2 cellular contexts compared by ENCODE assay signal in the genomic region with DNA sequence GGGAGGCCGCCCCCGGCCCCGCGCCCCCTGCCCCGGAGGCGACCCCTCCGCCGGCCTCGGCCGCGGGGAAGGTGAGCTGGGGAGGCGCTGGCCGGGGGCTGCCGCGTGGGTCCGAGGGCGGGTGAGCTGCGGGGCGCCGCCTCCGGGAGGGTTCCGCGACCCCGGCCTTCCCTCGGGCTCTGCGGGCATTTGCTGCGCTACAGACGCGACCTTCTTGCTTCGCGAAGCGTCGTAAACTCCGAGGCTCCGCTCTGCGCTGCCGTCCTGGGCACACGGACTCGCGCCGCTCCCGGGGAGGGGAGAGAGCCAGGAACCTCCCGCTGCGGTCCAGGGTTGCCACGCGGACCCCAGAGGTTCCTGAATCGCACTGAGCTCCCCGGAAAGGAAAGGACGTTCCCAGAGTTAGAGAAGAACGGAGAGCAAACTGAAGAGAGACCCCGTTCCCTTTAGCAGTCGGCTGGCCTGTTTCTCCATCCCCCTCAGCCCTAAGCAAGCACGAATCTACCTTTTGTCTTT.
TF ChIP-seq lines count a peak whose summit lies in the region.

No MANE protein-coding gene starts in this region.

TF ChIP-seq in K562, 482 proteins besides CTCF, POLR2A, EP300 and RAD21 (continues in another document):
- TF ChIP-seq, protein P1, sequence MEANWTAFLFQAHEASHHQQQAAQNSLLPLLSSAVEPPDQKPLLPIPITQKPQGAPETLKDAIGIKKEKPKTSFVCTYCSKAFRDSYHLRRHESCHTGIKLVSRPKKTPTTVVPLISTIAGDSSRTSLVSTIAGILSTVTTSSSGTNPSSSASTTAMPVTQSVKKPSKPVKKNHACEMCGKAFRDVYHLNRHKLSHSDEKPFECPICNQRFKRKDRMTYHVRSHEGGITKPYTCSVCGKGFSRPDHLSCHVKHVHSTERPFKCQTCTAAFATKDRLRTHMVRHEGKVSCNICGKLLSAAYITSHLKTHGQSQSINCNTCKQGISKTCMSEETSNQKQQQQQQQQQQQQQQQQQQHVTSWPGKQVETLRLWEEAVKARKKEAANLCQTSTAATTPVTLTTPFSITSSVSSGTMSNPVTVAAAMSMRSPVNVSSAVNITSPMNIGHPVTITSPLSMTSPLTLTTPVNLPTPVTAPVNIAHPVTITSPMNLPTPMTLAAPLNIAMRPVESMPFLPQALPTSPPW (CRISPR knock-in tag; IDR thresholded peaks at IDR 0.05): peak; percentile 62; the same call in 1 of the 2 replicates
- TF ChIP-seq, protein P2, sequence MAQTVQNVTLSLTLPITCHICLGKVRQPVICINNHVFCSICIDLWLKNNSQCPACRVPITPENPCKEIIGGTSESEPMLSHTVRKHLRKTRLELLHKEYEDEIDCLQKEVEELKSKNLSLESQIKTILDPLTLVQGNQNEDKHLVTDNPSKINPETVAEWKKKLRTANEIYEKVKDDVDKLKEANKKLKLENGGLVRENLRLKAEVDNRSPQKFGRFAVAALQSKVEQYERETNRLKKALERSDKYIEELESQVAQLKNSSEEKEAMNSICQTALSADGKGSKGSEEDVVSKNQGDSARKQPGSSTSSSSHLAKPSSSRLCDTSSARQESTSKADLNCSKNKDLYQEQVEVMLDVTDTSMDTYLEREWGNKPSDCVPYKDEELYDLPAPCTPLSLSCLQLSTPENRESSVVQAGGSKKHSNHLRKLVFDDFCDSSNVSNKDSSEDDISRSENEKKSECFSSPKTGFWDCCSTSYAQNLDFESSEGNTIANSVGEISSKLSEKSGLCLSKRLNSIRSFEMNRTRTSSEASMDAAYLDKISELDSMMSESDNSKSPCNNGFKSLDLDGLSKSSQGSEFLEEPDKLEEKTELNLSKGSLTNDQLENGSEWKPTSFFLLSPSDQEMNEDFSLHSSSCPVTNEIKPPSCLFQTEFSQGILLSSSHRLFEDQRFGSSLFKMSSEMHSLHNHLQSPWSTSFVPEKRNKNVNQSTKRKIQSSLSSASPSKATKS (CRISPR knock-in tag; IDR thresholded peaks at IDR 0.05): no peak
- TF ChIP-seq MED1 (CRISPR knock-in tag; IDR thresholded peaks at IDR 0.05; ENCODE audit: borderline replicate concordance) (0 out of 2 replicates have a peak, but pooled peaks have one; percentile 62), SMAD4 (CRISPR knock-in tag; conservative IDR thresholded peaks at IDR 0.05) (no peak), HNRNPLL (IDR thresholded peaks at IDR 0.05; ENCODE audit: low read depth, low read length, poor library complexity, severe bottlenecking) (peak; percentile 21), KDM2B (CRISPR knock-in tag; IDR thresholded peaks at IDR 0.05) (peak; percentile 40; the same call in 1 of the 2 replicates), NR2C2 (CRISPR knock-in tag; IDR thresholded peaks at IDR 0.05) (no peak), NR2C2 (tag; IDR thresholded peaks at IDR 0.05) (peak; percentile 91), GTF2E2 (tag; IDR thresholded peaks at IDR 0.05) (peak; percentile 80; the same call in 1 of the 2 replicates), FOSL1 (tag; conservative IDR thresholded peaks at IDR 0.05) (peak; percentile 39), RBM14 (IDR thresholded peaks at IDR 0.05; ENCODE audit: borderline replicate concordance, insufficient read depth, low read depth, low read length) (no peak)
- TF ChIP-seq, protein P3, sequence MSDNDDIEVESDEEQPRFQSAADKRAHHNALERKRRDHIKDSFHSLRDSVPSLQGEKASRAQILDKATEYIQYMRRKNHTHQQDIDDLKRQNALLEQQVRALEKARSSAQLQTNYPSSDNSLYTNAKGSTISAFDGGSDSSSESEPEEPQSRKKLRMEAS (CRISPR knock-in tag; IDR thresholded peaks at IDR 0.05): 0 out of 2 replicates have a peak, but pooled peaks have one; percentile 5
- TF ChIP-seq, protein P4, sequence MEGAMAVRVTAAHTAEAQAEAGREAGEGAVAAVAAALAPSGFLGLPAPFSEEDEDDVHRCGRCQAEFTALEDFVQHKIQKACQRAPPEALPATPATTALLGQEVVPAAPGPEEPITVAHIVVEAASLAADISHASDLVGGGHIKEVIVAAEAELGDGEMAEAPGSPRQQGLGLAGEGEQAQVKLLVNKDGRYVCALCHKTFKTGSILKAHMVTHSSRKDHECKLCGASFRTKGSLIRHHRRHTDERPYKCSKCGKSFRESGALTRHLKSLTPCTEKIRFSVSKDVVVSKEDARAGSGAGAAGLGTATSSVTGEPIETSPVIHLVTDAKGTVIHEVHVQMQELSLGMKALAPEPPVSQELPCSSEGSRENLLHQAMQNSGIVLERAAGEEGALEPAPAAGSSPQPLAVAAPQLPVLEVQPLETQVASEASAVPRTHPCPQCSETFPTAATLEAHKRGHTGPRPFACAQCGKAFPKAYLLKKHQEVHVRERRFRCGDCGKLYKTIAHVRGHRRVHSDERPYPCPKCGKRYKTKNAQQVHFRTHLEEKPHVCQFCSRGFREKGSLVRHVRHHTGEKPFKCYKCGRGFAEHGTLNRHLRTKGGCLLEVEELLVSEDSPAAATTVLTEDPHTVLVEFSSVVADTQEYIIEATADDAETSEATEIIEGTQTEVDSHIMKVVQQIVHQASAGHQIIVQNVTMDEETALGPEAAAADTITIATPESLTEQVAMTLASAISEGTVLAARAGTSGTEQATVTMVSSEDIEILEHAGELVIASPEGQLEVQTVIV (CRISPR knock-in tag; IDR thresholded peaks at IDR 0.05; ENCODE audit: borderline replicate concordance): peak; percentile 17; the same call in 1 of the 2 replicates
- TF ChIP-seq, protein P5, sequence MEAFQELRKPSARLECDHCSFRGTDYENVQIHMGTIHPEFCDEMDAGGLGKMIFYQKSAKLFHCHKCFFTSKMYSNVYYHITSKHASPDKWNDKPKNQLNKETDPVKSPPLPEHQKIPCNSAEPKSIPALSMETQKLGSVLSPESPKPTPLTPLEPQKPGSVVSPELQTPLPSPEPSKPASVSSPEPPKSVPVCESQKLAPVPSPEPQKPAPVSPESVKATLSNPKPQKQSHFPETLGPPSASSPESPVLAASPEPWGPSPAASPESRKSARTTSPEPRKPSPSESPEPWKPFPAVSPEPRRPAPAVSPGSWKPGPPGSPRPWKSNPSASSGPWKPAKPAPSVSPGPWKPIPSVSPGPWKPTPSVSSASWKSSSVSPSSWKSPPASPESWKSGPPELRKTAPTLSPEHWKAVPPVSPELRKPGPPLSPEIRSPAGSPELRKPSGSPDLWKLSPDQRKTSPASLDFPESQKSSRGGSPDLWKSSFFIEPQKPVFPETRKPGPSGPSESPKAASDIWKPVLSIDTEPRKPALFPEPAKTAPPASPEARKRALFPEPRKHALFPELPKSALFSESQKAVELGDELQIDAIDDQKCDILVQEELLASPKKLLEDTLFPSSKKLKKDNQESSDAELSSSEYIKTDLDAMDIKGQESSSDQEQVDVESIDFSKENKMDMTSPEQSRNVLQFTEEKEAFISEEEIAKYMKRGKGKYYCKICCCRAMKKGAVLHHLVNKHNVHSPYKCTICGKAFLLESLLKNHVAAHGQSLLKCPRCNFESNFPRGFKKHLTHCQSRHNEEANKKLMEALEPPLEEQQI (IDR thresholded peaks at IDR 0.05): no peak

TF ChIP-seq in HepG2, 621 proteins besides CTCF, POLR2A, EP300 and RAD21 (continues in another document):
- no peak for TF ChIP-seq TOE1 (CRISPR knock-in tag; IDR thresholded peaks at IDR 0.05)
- TF ChIP-seq, protein P6, sequence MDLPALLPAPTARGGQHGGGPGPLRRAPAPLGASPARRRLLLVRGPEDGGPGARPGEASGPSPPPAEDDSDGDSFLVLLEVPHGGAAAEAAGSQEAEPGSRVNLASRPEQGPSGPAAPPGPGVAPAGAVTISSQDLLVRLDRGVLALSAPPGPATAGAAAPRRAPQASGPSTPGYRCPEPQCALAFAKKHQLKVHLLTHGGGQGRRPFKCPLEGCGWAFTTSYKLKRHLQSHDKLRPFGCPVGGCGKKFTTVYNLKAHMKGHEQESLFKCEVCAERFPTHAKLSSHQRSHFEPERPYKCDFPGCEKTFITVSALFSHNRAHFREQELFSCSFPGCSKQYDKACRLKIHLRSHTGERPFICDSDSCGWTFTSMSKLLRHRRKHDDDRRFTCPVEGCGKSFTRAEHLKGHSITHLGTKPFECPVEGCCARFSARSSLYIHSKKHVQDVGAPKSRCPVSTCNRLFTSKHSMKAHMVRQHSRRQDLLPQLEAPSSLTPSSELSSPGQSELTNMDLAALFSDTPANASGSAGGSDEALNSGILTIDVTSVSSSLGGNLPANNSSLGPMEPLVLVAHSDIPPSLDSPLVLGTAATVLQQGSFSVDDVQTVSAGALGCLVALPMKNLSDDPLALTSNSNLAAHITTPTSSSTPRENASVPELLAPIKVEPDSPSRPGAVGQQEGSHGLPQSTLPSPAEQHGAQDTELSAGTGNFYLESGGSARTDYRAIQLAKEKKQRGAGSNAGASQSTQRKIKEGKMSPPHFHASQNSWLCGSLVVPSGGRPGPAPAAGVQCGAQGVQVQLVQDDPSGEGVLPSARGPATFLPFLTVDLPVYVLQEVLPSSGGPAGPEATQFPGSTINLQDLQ (CRISPR knock-in tag; IDR thresholded peaks at IDR 0.05): no peak
- no peak for TF ChIP-seq TP53 (CRISPR knock-in tag; conservative IDR thresholded peaks at IDR 0.05)
- no peak for TF ChIP-seq ZFX (CRISPR knock-in tag; IDR thresholded peaks at IDR 0.05; ENCODE audit: low read depth)
- TF ChIP-seq SMAD9 (CRISPR knock-in tag; IDR thresholded peaks at IDR 0.05): no peak
- TF ChIP-seq ATF7-NPFF (CRISPR knock-in tag; IDR thresholded peaks at IDR 0.05; ENCODE audit: low read depth): 0 out of 2 replicates have a peak, but pooled peaks have one; percentile 9
- TF ChIP-seq ZNF33A (CRISPR knock-in tag; IDR thresholded peaks at IDR 0.05; ENCODE audit: borderline replicate concordance): no peak
- TF ChIP-seq, protein P7, sequence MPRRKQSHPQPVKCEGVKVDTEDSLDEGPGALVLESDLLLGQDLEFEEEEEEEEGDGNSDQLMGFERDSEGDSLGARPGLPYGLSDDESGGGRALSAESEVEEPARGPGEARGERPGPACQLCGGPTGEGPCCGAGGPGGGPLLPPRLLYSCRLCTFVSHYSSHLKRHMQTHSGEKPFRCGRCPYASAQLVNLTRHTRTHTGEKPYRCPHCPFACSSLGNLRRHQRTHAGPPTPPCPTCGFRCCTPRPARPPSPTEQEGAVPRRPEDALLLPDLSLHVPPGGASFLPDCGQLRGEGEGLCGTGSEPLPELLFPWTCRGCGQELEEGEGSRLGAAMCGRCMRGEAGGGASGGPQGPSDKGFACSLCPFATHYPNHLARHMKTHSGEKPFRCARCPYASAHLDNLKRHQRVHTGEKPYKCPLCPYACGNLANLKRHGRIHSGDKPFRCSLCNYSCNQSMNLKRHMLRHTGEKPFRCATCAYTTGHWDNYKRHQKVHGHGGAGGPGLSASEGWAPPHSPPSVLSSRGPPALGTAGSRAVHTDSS (CRISPR knock-in tag; conservative IDR thresholded peaks at IDR 0.05): no peak
- TF ChIP-seq, protein P8, sequence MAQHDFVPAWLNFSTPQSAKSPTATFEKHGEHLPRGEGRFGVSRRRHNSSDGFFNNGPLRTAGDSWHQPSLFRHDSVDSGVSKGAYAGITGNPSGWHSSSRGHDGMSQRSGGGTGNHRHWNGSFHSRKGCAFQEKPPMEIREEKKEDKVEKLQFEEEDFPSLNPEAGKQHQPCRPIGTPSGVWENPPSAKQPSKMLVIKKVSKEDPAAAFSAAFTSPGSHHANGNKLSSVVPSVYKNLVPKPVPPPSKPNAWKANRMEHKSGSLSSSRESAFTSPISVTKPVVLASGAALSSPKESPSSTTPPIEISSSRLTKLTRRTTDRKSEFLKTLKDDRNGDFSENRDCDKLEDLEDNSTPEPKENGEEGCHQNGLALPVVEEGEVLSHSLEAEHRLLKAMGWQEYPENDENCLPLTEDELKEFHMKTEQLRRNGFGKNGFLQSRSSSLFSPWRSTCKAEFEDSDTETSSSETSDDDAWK (CRISPR knock-in tag; IDR thresholded peaks at IDR 0.05): no peak
- TF ChIP-seq ZC3H13 (CRISPR knock-in tag; IDR thresholded peaks at IDR 0.05): 0 out of 2 replicates have a peak, but pooled peaks have one; percentile 42
- TF ChIP-seq KDM5A (IDR thresholded peaks at IDR 0.05; ENCODE audit: borderline replicate concordance, low read length): peak; percentile 92
- peak; percentile 70 for TF ChIP-seq HNRNPLL (IDR thresholded peaks at IDR 0.05; ENCODE audit: low read depth, low read length, poor library complexity, severe bottlenecking)
- no peak for TF ChIP-seq AHR (CRISPR knock-in tag; IDR thresholded peaks at IDR 0.05)
- peak; percentile 14; the same call in 1 of the 2 replicates for TF ChIP-seq ZNF34 (CRISPR knock-in tag; IDR thresholded peaks at IDR 0.05; ENCODE audit: borderline replicate concordance)
- TF ChIP-seq, protein P9, sequence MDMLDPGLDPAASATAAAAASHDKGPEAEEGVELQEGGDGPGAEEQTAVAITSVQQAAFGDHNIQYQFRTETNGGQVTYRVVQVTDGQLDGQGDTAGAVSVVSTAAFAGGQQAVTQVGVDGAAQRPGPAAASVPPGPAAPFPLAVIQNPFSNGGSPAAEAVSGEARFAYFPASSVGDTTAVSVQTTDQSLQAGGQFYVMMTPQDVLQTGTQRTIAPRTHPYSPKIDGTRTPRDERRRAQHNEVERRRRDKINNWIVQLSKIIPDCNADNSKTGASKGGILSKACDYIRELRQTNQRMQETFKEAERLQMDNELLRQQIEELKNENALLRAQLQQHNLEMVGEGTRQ (IDR thresholded peaks at IDR 0.05; ENCODE audit: low read depth, low read length): no peak
- TF ChIP-seq, protein P9 (CRISPR knock-in tag; IDR thresholded peaks at IDR 0.05; ENCODE audit: borderline replicate concordance): peak; percentile 44; the same call in 1 of the 2 replicates
- 0 out of 2 replicates have a peak, but pooled peaks have one; percentile 1 for TF ChIP-seq EED (CRISPR knock-in tag; IDR thresholded peaks at IDR 0.05)
- no peak for TF ChIP-seq SRSF1 (optimal IDR thresholded peaks at IDR 0.05; ENCODE audit: low read depth, low read length)
- TF ChIP-seq, protein P10, sequence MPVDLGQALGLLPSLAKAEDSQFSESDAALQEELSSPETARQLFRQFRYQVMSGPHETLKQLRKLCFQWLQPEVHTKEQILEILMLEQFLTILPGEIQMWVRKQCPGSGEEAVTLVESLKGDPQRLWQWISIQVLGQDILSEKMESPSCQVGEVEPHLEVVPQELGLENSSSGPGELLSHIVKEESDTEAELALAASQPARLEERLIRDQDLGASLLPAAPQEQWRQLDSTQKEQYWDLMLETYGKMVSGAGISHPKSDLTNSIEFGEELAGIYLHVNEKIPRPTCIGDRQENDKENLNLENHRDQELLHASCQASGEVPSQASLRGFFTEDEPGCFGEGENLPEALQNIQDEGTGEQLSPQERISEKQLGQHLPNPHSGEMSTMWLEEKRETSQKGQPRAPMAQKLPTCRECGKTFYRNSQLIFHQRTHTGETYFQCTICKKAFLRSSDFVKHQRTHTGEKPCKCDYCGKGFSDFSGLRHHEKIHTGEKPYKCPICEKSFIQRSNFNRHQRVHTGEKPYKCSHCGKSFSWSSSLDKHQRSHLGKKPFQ (CRISPR knock-in tag; IDR thresholded peaks at IDR 0.05; ENCODE audit: insufficient replicate concordance): peak; percentile 23
